Comparison of ENCODE assay signal across 9 cellular contexts in genomic region chr1:31505884-31506497, GRCh38.
DNase-seq lines count a peak whose midpoint lies in the region; ATAC-seq and TF ChIP-seq lines count a peak whose summit lies in the region.
"Had no signal": no experiment of that assay in that cellular context is flagged by ENCODE, and none has a peak within 500 bp of the region (broad histone marks: within the 10 kb centered on the region; RNA-seq: fewer than 3 reads in every experiment).

No MANE protein-coding gene starts in this region.

- no peak for TF ChIP-seq CTCF in NB4 (IDR thresholded peaks at IDR 0.05; ENCODE audit: low read depth, low read length)

- ATAC-seq in GM21381 (IDR thresholded peaks at IDR 0.05; ENCODE audit: unreplicated experiment) = peak; percentile 59
- ATAC-seq: Panc1 had no signal

- H3K4me3 ChIP-seq in NB4 (ENCODE audit: low read depth, low read length) = no peak overlapping the region

- TF ChIP-seq POLR2A in NB4 (IDR thresholded peaks at IDR 0.05; ENCODE audit: extremely low read depth, insufficient read length) = no peak

- DNase-seq in GM03348 (ENCODE audit: low spot score) = peak; percentile 72
- DNase-seq in NB4 (ENCODE audit: low read depth) = peak; percentile 74
- peak; percentile 89 for DNase-seq in glomerular visceral epithelial cell (ENCODE audit: extremely low spot score)
- no peak for DNase-seq in GDM1 (lab: John Stamatoyannopoulos, UW)
- DNase-seq in DMS79 (lab: John Stamatoyannopoulos, UW) = no peak
- DNase-seq in HK-2 (ENCODE audit: unreplicated experiment) = no peak
- no peak for DNase-seq in NCI-H2029 (lab: John Stamatoyannopoulos, UW)

Comparison
In these comparisons a context has a peak if more than half of its experiments do, and no peak if none do; other contexts are left out.
1. DNase-seq: peak in GM03348 (single experiment), NB4 (single experiment) and glomerular visceral epithelial cell (single experiment); none in GDM1 (single experiment), DMS79 (single experiment), HK-2 (single experiment) and NCI-H2029 (single experiment).